Comparison of ENCODE assay signal across 24 cellular contexts in genomic region chr17:78619334-78619733, GRCh38. TPM values are rescaled to one million over a fixed set of nuclear protein-coding genes. Genes with fewer than 3 reads are reported as not detected.
A peak's percentile ranks its signal among the peaks of the same experiment; 100 is the strongest.
DNase-seq lines count a peak whose midpoint lies in the region; ATAC-seq, FAIRE-seq and TF ChIP-seq lines count a peak whose summit lies in the region.
"Had no signal": no experiment of that assay in that cellular context is flagged by ENCODE, and none has a peak within 500 bp of the region (broad histone marks: within the 10 kb centered on the region; RNA-seq: fewer than 3 reads in every experiment).

No MANE protein-coding gene starts in this region.

- H3K4me1 ChIP-seq in K562 (replicated peaks in 1 of 2; ENCODE audit: control insufficient read depth in 2 of 2, insufficient read depth in 2 of 2, low read length in 2 of 2) (peaks cover 0 to 7% of the 10 kb centered on the region in 2 experiments; a peak in 1 of 5 replicates), spleen (peaks cover 0 to 7% (median 0%) of the 10 kb centered on the region in 6 donors)
- H3K4me1 ChIP-seq: A549, Caco-2 had no signal

- TF ChIP-seq CTCF in K562 (IDR thresholded peaks at IDR 0.05 in 2 of 3, conservative IDR thresholded peaks at IDR 0.05 in 1 of 3; ENCODE audit: insufficient read depth in 2 of 3, low read depth in 1 of 3, low read length in 3 of 3), result no peak
- TF ChIP-seq CTCF in spleen (IDR thresholded peaks at IDR 0.05 in 8 of 11, conservative IDR thresholded peaks at IDR 0.05 in 3 of 11), result no peak

- H2AFZ ChIP-seq in K562 (ENCODE audit: low read depth, low read length), result no peak overlapping the region

- no peak overlapping the region for H3K4me3 ChIP-seq in K562
- H3K4me3 ChIP-seq in spleen, result no peak overlapping the region
- H3K4me3 ChIP-seq: A549; BLaER1 treated with 17β-estradiol and CSF1 and Interleukin-3, amounts not matched to agents 10 nM and 100 nM had no signal

- POLR2A ChIA-PET in K562 (lab: Yijun Ruan, JAX), result no interaction called here

- H3K79me2 ChIP-seq in K562 (ENCODE audit: control insufficient read depth, insufficient read depth, low read length), result no peaks in the 10 kb centered on the region

- ATAC-seq in K562, result no peak
- ATAC-seq in GM18502 (IDR thresholded peaks at IDR 0.05; ENCODE audit: poor library complexity, unreplicated experiment), result no peak
- ATAC-seq in GM21423 (IDR thresholded peaks at IDR 0.05; ENCODE audit: unreplicated experiment), result no peak
- ATAC-seq: A549; CD8-positive, alpha-beta T cell had no signal

- no peak for TF ChIP-seq EP300 in K562 (IDR thresholded peaks at IDR 0.05; ENCODE audit: low read length)

- no peak for TF ChIP-seq RAD21 in K562 (CRISPR knock-in tag; conservative IDR thresholded peaks at IDR 0.05 in 1 of 2, IDR thresholded peaks at IDR 0.05 in 1 of 2)

- in situ Hi-C loops in K562 (cut with MboI), result no loop called here

- peaks cover 19% of the 10 kb centered on the region for H3K27me3 Mint-ChIP-seq in activated naive CD4-positive, alpha-beta T cell treated with anti-CD3 and anti-CD28 coated beads, Interleukin-2, amount 10 ng/mL, durations not matched to agents 7 days and 5 days
- H3K27me3 Mint-ChIP-seq in activated naive CD4-positive, alpha-beta T cell treated with anti-CD3 and anti-CD28 coated beads for 36 hours (ENCODE audit: low read depth), result no peaks in the 10 kb centered on the region
- H3K27me3 Mint-ChIP-seq: B cell; CD4-positive, alpha-beta T cell had no signal

- H3K4me1 Mint-ChIP-seq in activated naive CD4-positive, alpha-beta T cell treated with anti-CD3 and anti-CD28 coated beads, Interleukin-2, amount 10 ng/mL, durations not matched to agents 7 days and 5 days, result no peaks in the 10 kb centered on the region
- no peaks in the 10 kb centered on the region for H3K4me1 Mint-ChIP-seq in activated naive CD4-positive, alpha-beta T cell treated with anti-CD3 and anti-CD28 coated beads for 36 hours (ENCODE audit: low read depth)
- H3K4me1 Mint-ChIP-seq: B cell had no signal

- H3K36me3 ChIP-seq in K562 (ENCODE audit: control insufficient read depth, insufficient read depth, low read length) (no peaks in the 10 kb centered on the region), spleen (no peaks in the 10 kb centered on the region)

- H3K9me3 ChIP-seq in K562 (replicated peaks; ENCODE audit: control insufficient read depth, insufficient read depth, low read depth, low read length), result no peaks in the 10 kb centered on the region
- peaks cover 0 to 10% (median 0%) of the 10 kb centered on the region in 8 donors for H3K9me3 ChIP-seq in spleen

- H3K27ac ChIP-seq in K562 (ENCODE audit: extremely low read depth, low read depth, low read length), result no peak overlapping the region
- H3K27ac ChIP-seq in spleen, result no peak overlapping the region
- H3K27ac ChIP-seq: 22Rv1; A549; BLaER1 treated with 17β-estradiol and CSF1 and Interleukin-3, amounts not matched to agents 10 nM and 100 nM; C4-2B had no signal

- H3K4me2 ChIP-seq in K562 (ENCODE audit: insufficient read depth, low read length), result no peak overlapping the region
- H3K4me2 ChIP-seq: A549; BLaER1 treated with 17β-estradiol and CSF1 and Interleukin-3, amounts not matched to agents 10 nM and 100 nM had no signal

- CTCF ChIA-PET in activated naive CD4-positive, alpha-beta T cell treated with anti-CD3 and anti-CD28 coated beads, Interleukin-2, amount 10 ng/mL, durations not matched to agents 7 days and 5 days (lab: Charles Lee), result no interaction called here
- CTCF ChIA-PET in activated naive CD4-positive, alpha-beta T cell treated with anti-CD3 and anti-CD28 coated beads for 36 hours (lab: Charles Lee), result no interaction called here
- CTCF ChIA-PET in K562 (lab: Yijun Ruan, JAX; ENCODE audit: low intra/inter-chr PET ratio), result no interaction called here

- intact Hi-C loops in activated naive CD4-positive, alpha-beta T cell treated with anti-CD3 and anti-CD28 coated beads for 36 hours (cut with micrococcal nuclease), result no loop called here
- intact Hi-C loops in K562 (cut with micrococcal nuclease), result no loop called here
- intact Hi-C loops in spleen (cut with DNase I; ENCODE audit: low total_unique reads), result no loop called here

- H3K4me3 Mint-ChIP-seq in activated naive CD4-positive, alpha-beta T cell treated with anti-CD3 and anti-CD28 coated beads, Interleukin-2, amount 10 ng/mL, durations not matched to agents 7 days and 5 days, result no peak overlapping the region
- H3K4me3 Mint-ChIP-seq in activated naive CD4-positive, alpha-beta T cell treated with anti-CD3 and anti-CD28 coated beads for 36 hours, result no peak overlapping the region
- H3K4me3 Mint-ChIP-seq: B cell; CD4-positive, alpha-beta T cell; CD8-positive, alpha-beta T cell had no signal

- no peak for TF ChIP-seq POLR2A in K562 (conservative IDR thresholded peaks at IDR 0.05)
- no peak for TF ChIP-seq POLR2A in spleen (IDR thresholded peaks at IDR 0.05)

- H3K9me1 ChIP-seq in K562 (ENCODE audit: control insufficient read depth, insufficient read depth, low read length), result no peaks in the 10 kb centered on the region

- peak overlapping the region; percentile 3 for H3K27ac Mint-ChIP-seq in activated naive CD4-positive, alpha-beta T cell treated with anti-CD3 and anti-CD28 coated beads, Interleukin-2, amount 10 ng/mL, durations not matched to agents 7 days and 5 days
- H3K27ac Mint-ChIP-seq in activated naive CD4-positive, alpha-beta T cell treated with anti-CD3 and anti-CD28 coated beads for 36 hours, result no peak overlapping the region
- H3K27ac Mint-ChIP-seq: B cell; CD4-positive, alpha-beta T cell; CD8-positive, alpha-beta T cell had no signal

- no peaks in the 10 kb centered on the region for H3K9me3 Mint-ChIP-seq in activated naive CD4-positive, alpha-beta T cell treated with anti-CD3 and anti-CD28 coated beads, Interleukin-2, amount 10 ng/mL, durations not matched to agents 7 days and 5 days
- H3K9me3 Mint-ChIP-seq in activated naive CD4-positive, alpha-beta T cell treated with anti-CD3 and anti-CD28 coated beads for 36 hours, result peaks cover 4% of the 10 kb centered on the region
- H3K9me3 Mint-ChIP-seq: CD4-positive, alpha-beta T cell had no signal

- H3K27me3 ChIP-seq in K562 (ENCODE audit: control insufficient read depth in 2 of 2, insufficient read depth in 2 of 2, low read length in 2 of 2) (peaks cover 45 to 82% of the 10 kb centered on the region in 2 experiments), spleen (replicated peaks in 1 of 7) (no peaks in the 10 kb centered on the region)
- H3K27me3 ChIP-seq: BLaER1 treated with 17β-estradiol and CSF1 and Interleukin-3, amounts not matched to agents 10 nM and 100 nM had no signal

- WGBS in K562 (ENCODE audit: insufficient coverage, low coverage, missing lambda C conversion rate), result 4% methylated on average over 5 of the region's 5 CpGs
- 90 to 97% (median 92%) methylated on average over 5 of the region's 5 CpGs for WGBS in spleen, 5 donors

- H4K20me1 ChIP-seq in K562 (replicated peaks; ENCODE audit: control insufficient read depth, insufficient read depth, low read length), result peaks cover 13% of the 10 kb centered on the region
- H4K20me1 ChIP-seq: BLaER1 treated with 17β-estradiol and CSF1 and Interleukin-3, amounts not matched to agents 10 nM and 100 nM had no signal

- no peak overlapping the region for H3K9ac ChIP-seq in K562 (ENCODE audit: insufficient read depth in 1 of 2, low read depth in 2 of 2, low read length in 2 of 2)
- H3K9ac ChIP-seq: BLaER1 treated with 17β-estradiol and CSF1 and Interleukin-3, amounts not matched to agents 10 nM and 100 nM had no signal

- no peak for DNase-seq in activated naive CD4-positive, alpha-beta T cell treated with anti-CD3 and anti-CD28 coated beads, Interleukin-2, amount 10 ng/mL, durations not matched to agents 7 days and 5 days
- DNase-seq in activated naive CD4-positive, alpha-beta T cell treated with anti-CD3 and anti-CD28 coated beads for 36 hours, result no peak
- DNase-seq in K562 (ENCODE audit: extremely low read depth in 1 of 4, low spot score in 3 of 4) (no peak), spleen (peak; percentile 16), NCI-H345 treated with DMSO at 0.1 percent for 48 hours (lab: John Stamatoyannopoulos, UW; ENCODE audit: unreplicated experiment) (no peak)
- DNase-seq: AML-193; Caco-2; Calu3; CD4-positive, alpha-beta T cell; CD8-positive, alpha-beta T cell; DMS79 treated with DMSO at 0.1 percent for 48 hours; GF-D8 had no signal

- BruUV-seq in K562 (replicated peaks; lab: Mats Ljungman, UMichigan), result no TSS peak

- FAIRE-seq in K562 (lab: Jason Lieb, UNC), result no peak
- FAIRE-seq: D721Med, G401.6, GM12892, GM19239 had no signal

- no peaks in the 10 kb centered on the region for H3K36me3 Mint-ChIP-seq in activated naive CD4-positive, alpha-beta T cell treated with anti-CD3 and anti-CD28 coated beads, Interleukin-2, amount 10 ng/mL, durations not matched to agents 7 days and 5 days
- no peaks in the 10 kb centered on the region for H3K36me3 Mint-ChIP-seq in activated naive CD4-positive, alpha-beta T cell treated with anti-CD3 and anti-CD28 coated beads for 36 hours (ENCODE audit: low read depth)
- H3K36me3 Mint-ChIP-seq: CD8-positive, alpha-beta T cell had no signal

RNA-seq across cellular contexts. Expression of gene DNAH17, which starts 42.1 kb away (rescaled TPM):
- under 1 TPM; 0.19 to 0.42 TPM for total RNA-seq in activated naive CD4-positive, alpha-beta T cell treated with anti-CD3 and anti-CD28 coated beads for 36 hours
- not detected in 2 replicates for total RNA-seq in K562 (2011; cell fraction: chromatin; rRNA removed; ENCODE audit: low replicate concordance)
- not detected in 2 replicates for total RNA-seq in K562 (2011; cell fraction: nucleolus; rRNA removed)
- total RNA-seq in K562 (2011; cell fraction: nucleoplasm; rRNA removed), result 0.15 TPM in 1 of 2 replicates, not detected in the other
- total RNA-seq in K562 (2014; rRNA removed), result under 0.01 TPM in 1 of 2 replicates, not detected in the other
- not detected in 2 replicates for total RNA-seq in K562 (2014; rRNA removed; fragmentation: Illumina TruSeq; extraction: Trizol)
- not detected in 2 replicates for total RNA-seq in K562 (2015; rRNA removed; fragmentation: Illumina TruSeq; extraction: Trizol)
- not detected in 2 replicates for total RNA-seq in K562 (2021)
- not detected in 2 replicates for polyA plus RNA-seq in K562 (2011; rRNA removed)
- not detected in 2 replicates for polyA plus RNA-seq in K562 (2011; cell fraction: cytosol; rRNA removed)
- polyA plus RNA-seq in K562 (2011; cell fraction: nucleus; rRNA removed), result 0.03 TPM in 1 of 2 replicates, not detected in the other
- 0.27 and 0.65 TPM in 2 replicates for polyA plus RNA-seq in K562 (2012)
- polyA plus RNA-seq in K562 (2014; fragmentation: Illumina TruSeq; extraction: Trizol), result not detected in 2 replicates
- under 1 TPM; 0.04 to 0.06 TPM for polyA plus RNA-seq in K562 (2014; fragmentation: Nextera tagmentation; extraction: Ambion mirVana)
- 0.01 TPM in 1 of 2 replicates, not detected in the other for polyA plus RNA-seq in K562 (2014; rRNA removed)
- not detected in 2 replicates for polyA minus RNA-seq in K562 (2011; rRNA and poly(A)+ RNA removed)
- not detected in 2 replicates for polyA minus RNA-seq in K562 (2011; cell fraction: cytosol; rRNA and poly(A)+ RNA removed)
- not detected in 2 replicates for polyA minus RNA-seq in K562 (2011; cell fraction: nucleus; rRNA and poly(A)+ RNA removed)
- 1 to 10 TPM in 1 of 7 donors, under 1 TPM in 5, not detected in 1; 0.29 to 1.0 (median 0.77) TPM for total RNA-seq in spleen
- polyA plus RNA-seq in spleen, result under 1 TPM; 0.06 to 0.72 (median 0.32) TPM
- polyA plus RNA-seq: BJ had no signal
